27 cellular contexts compared by ENCODE assay signal in genomic region chr4:48175328-48175727, GRCh38. TPM values are rescaled to one million over a fixed set of nuclear protein-coding genes. Genes with fewer than 3 reads are reported as not detected.
DNase-seq lines count a peak whose midpoint lies in the region; ATAC-seq, FAIRE-seq and TF ChIP-seq lines count a peak whose summit lies in the region.
"Had no signal": no experiment of that assay in that cellular context is flagged by ENCODE, and none has a peak within 500 bp of the region (broad histone marks: within the 10 kb centered on the region; RNA-seq: fewer than 3 reads in every experiment).

No MANE protein-coding gene starts in this region.

- POLR2A ChIA-PET in activated CD4-positive, alpha-beta T cell treated with anti-CD3 and anti-CD28 coated beads, Interleukin-2, amount 10 ng/mL, durations not matched to agents 7 days and 5 days (lab: Charles Lee): no interaction called here

- H3K4me1 ChIP-seq in ACC112 (ENCODE audit: control insufficient read depth, insufficient read depth, low read length, unreplicated experiment) (peaks cover 42% of the 10 kb centered on the region), astrocyte (ENCODE audit: insufficient read depth, low read length) (peaks cover 15% of the 10 kb centered on the region)
- H3K4me1 ChIP-seq: sigmoid colon had no signal

- H3K27me3 Mint-ChIP-seq in astrocyte (ENCODE audit: low read depth, unreplicated experiment): no peaks in the 10 kb centered on the region
- H3K27me3 Mint-ChIP-seq in activated CD4-positive, alpha-beta T cell treated with anti-CD3 and anti-CD28 coated beads, Interleukin-2, amount 10 ng/mL, durations not matched to agents 7 days and 5 days: no peaks in the 10 kb centered on the region
- H3K27me3 Mint-ChIP-seq: activated CD4-positive, alpha-beta T cell treated with anti-CD3 and anti-CD28 coated beads, Interleukin-2, amount 10 ng/mL, durations not matched to agents 24 days and 14 days; activated CD8-positive, alpha-beta memory T cell treated with anti-CD3 and anti-CD28 coated beads, Interleukin-2, amount 10 ng/mL, durations not matched to agents 7 days and 5 days; CD4-positive, alpha-beta memory T cell had no signal

- H3K27ac Mint-ChIP-seq in astrocyte (ENCODE audit: unreplicated experiment): peak overlapping the region; percentile 77
- H3K27ac Mint-ChIP-seq in activated CD4-positive, alpha-beta T cell treated with anti-CD3 and anti-CD28 coated beads, Interleukin-2, amount 10 ng/mL, durations not matched to agents 7 days and 5 days: no peak overlapping the region
- H3K27ac Mint-ChIP-seq: activated CD4-positive, alpha-beta T cell treated with anti-CD3 and anti-CD28 coated beads, Interleukin-2, amount 10 ng/mL, durations not matched to agents 24 days and 14 days; activated CD8-positive, alpha-beta memory T cell treated with anti-CD3 and anti-CD28 coated beads, Interleukin-2, amount 10 ng/mL, durations not matched to agents 7 days and 5 days; T-helper 2 cell treated with Interferon-gamma antibody and Interleukin-4, amounts not matched to agents 5 μg/mL and 100 μg/mL, for 36 hours had no signal

- no peak for FAIRE-seq in astrocyte (lab: Jason Lieb, UNC)
- FAIRE-seq: A204.1, H54 had no signal

- H3K27ac ChIP-seq in ACC112 (ENCODE audit: low read depth, low read length) (peak overlapping the region; percentile 25; the same call in 1 of the 2 replicates), astrocyte (ENCODE audit: low read depth, low read length) (no peak overlapping the region)
- H3K27ac ChIP-seq: psoas muscle, sigmoid colon, suprapubic skin, WERI-Rb-1 had no signal

- H4K20me1 ChIP-seq in astrocyte (ENCODE audit: insufficient read depth, low read length): no peaks in the 10 kb centered on the region

- no peaks in the 10 kb centered on the region for H3K36me3 Mint-ChIP-seq in astrocyte (ENCODE audit: low read depth, unreplicated experiment)
- no peaks in the 10 kb centered on the region for H3K36me3 Mint-ChIP-seq in activated CD4-positive, alpha-beta T cell treated with anti-CD3 and anti-CD28 coated beads, Interleukin-2, amount 10 ng/mL, durations not matched to agents 7 days and 5 days (ENCODE audit: low read depth)
- H3K36me3 Mint-ChIP-seq: CD4-positive, alpha-beta memory T cell had no signal

- CTCF ChIA-PET in activated CD4-positive, alpha-beta T cell treated with anti-CD3 and anti-CD28 coated beads, Interleukin-2, amount 10 ng/mL, durations not matched to agents 7 days and 5 days (lab: Charles Lee): interaction anchor here (1.0 to 1.3 kb wide), 2 partner anchors 21 to 73 kb away, joined by 3 to 4 read pairs; no protein-coding TSS in a partner anchor

- ATAC-seq in HG02610 (IDR thresholded peaks at IDR 0.05; ENCODE audit: unreplicated experiment): no peak
- ATAC-seq: activated CD8-positive, alpha-beta memory T cell treated with anti-CD3 and anti-CD28 coated beads, Interleukin-2, amount 10 ng/mL, durations not matched to agents 7 days and 5 days; left lobe of liver; psoas muscle had no signal

- H3K9me3 Mint-ChIP-seq in astrocyte (ENCODE audit: unreplicated experiment): peaks cover 4% of the 10 kb centered on the region
- no peaks in the 10 kb centered on the region for H3K9me3 Mint-ChIP-seq in activated CD4-positive, alpha-beta T cell treated with anti-CD3 and anti-CD28 coated beads, Interleukin-2, amount 10 ng/mL, durations not matched to agents 7 days and 5 days
- H3K9me3 Mint-ChIP-seq: activated CD4-positive, alpha-beta T cell treated with anti-CD3 and anti-CD28 coated beads, Interleukin-2, amount 10 ng/mL, durations not matched to agents 24 days and 14 days; immature natural killer cell had no signal

- no peaks in the 10 kb centered on the region for H3K27me3 ChIP-seq in ACC112 (ENCODE audit: insufficient read depth, low read length)
- H3K27me3 ChIP-seq in astrocyte (ENCODE audit: insufficient read depth, low read length): no peaks in the 10 kb centered on the region
- H3K27me3 ChIP-seq: sigmoid colon, suprapubic skin had no signal

- peaks cover 33% of the 10 kb centered on the region for H3K4me1 Mint-ChIP-seq in astrocyte (ENCODE audit: low read depth, unreplicated experiment)
- peaks cover 14% of the 10 kb centered on the region for H3K4me1 Mint-ChIP-seq in activated CD4-positive, alpha-beta T cell treated with anti-CD3 and anti-CD28 coated beads, Interleukin-2, amount 10 ng/mL, durations not matched to agents 7 days and 5 days
- H3K4me1 Mint-ChIP-seq: CD4-positive, alpha-beta memory T cell; immature natural killer cell had no signal

- H3K4me3 ChIP-seq in ACC112 (ENCODE audit: low read depth, low read length) (no peak overlapping the region; the same call in 1 of the 2 replicates), astrocyte (ENCODE audit: insufficient read depth, low read depth, low read length) (no peak overlapping the region)
- H3K4me3 ChIP-seq: psoas muscle, sigmoid colon, suprapubic skin had no signal

- no peak overlapping the region for H3K4me2 ChIP-seq in astrocyte (ENCODE audit: low read length)
- H3K4me2 ChIP-seq: SK-N-SH had no signal

- peaks cover 3% of the 10 kb centered on the region for H3K9me3 ChIP-seq in astrocyte (ENCODE audit: insufficient read depth, low read depth, low read length)
- H3K9me3 ChIP-seq: psoas muscle, sigmoid colon, SK-N-SH, suprapubic skin had no signal

- H3K79me2 ChIP-seq in ACC112 (ENCODE audit: control insufficient read depth, insufficient read depth, low read length, unreplicated experiment) (no peaks in the 10 kb centered on the region), astrocyte (ENCODE audit: insufficient read depth, low read length) (no peaks in the 10 kb centered on the region)

- H3K36me3 ChIP-seq in ACC112 (ENCODE audit: insufficient read depth, low read length) (no peaks in the 10 kb centered on the region), astrocyte (ENCODE audit: insufficient read depth, low read length) (no peaks in the 10 kb centered on the region)
- H3K36me3 ChIP-seq: sigmoid colon, suprapubic skin, WERI-Rb-1 had no signal

- DNase-seq in M059J (ENCODE audit: low read depth) (peak; percentile 20), astrocyte (ENCODE audit: low read depth) (no peak), islet precursor cell (peak; percentile 60), NCI-H1092 treated with DMSO at 0.1 percent for 48 hours (lab: John Stamatoyannopoulos, UW) (no peak)
- DNase-seq in stimulated activated CD4-positive, alpha-beta T cell treated with anti-CD3 and anti-CD28 coated beads, Interleukin-4, amount 100 ng/mL, for 4 hours: no peak
- no peak for DNase-seq in activated CD4-positive, alpha-beta T cell treated with anti-CD3 and anti-CD28 coated beads, Interleukin-2, amount 10 ng/mL, durations not matched to agents 7 days and 5 days
- DNase-seq: activated CD4-positive, alpha-beta T cell treated with anti-CD3 and anti-CD28 coated beads, Interleukin-2, amount 10 ng/mL, durations not matched to agents 24 days and 14 days; activated CD8-positive, alpha-beta memory T cell treated with anti-CD3 and anti-CD28 coated beads, Interleukin-2, amount 10 ng/mL, durations not matched to agents 7 days and 5 days; activated naive CD4-positive, alpha-beta T cell treated with Interleukin-2 at 50 U/mL for 16 hours; activated T-cell treated with anti-CD3 and anti-CD28 coated beads, Interleukin-2, amount 50 U/mL, for 48 hours; AML-193; CD4-positive, alpha-beta memory T cell; immature natural killer cell; MV-4-11; OCI-M1; psoas muscle; sigmoid colon; SK-N-SH; stimulated activated naive CD4-positive, alpha-beta T cell; WERI-Rb-1 had no signal

- no peak for TF ChIP-seq CTCF in astrocyte (IDR thresholded peaks at IDR 0.05; ENCODE audit: insufficient read depth, low read depth, low read length)

- H3K9ac ChIP-seq in astrocyte (ENCODE audit: low read length): no peak overlapping the region
- H3K9ac ChIP-seq: SK-N-SH had no signal

- H3K4me3 Mint-ChIP-seq in astrocyte (ENCODE audit: unreplicated experiment): no peak overlapping the region
- H3K4me3 Mint-ChIP-seq in activated CD4-positive, alpha-beta T cell treated with anti-CD3 and anti-CD28 coated beads, Interleukin-2, amount 10 ng/mL, durations not matched to agents 7 days and 5 days: no peak overlapping the region
- H3K4me3 Mint-ChIP-seq: activated CD4-positive, alpha-beta T cell treated with anti-CD3 and anti-CD28 coated beads, Interleukin-2, amount 10 ng/mL, durations not matched to agents 24 days and 14 days; activated CD8-positive, alpha-beta memory T cell treated with anti-CD3 and anti-CD28 coated beads, Interleukin-2, amount 10 ng/mL, durations not matched to agents 7 days and 5 days; CD4-positive, alpha-beta memory T cell; immature natural killer cell; T-helper 2 cell treated with Interferon-gamma antibody and Interleukin-4, amounts not matched to agents 5 μg/mL and 100 μg/mL, for 36 hours had no signal

- no peak overlapping the region for H2AFZ ChIP-seq in ACC112 (ENCODE audit: low read length, unreplicated experiment)
- H2AFZ ChIP-seq in astrocyte (ENCODE audit: low read depth, low read length): no peak overlapping the region

RNA-seq across cellular contexts. Expression of gene TXK, which starts 41.3 kb away (rescaled TPM):
- total RNA-seq in M059J (2014; rRNA removed; shearing (Covaris generic)): 0.15 and 0.69 TPM in 2 replicates
- total RNA-seq in astrocyte: 0.50 TPM in 1 of 2 replicates, not detected in the other
- 10 to 100 TPM; 42.0 to 50.1 TPM for total RNA-seq in activated CD4-positive, alpha-beta T cell treated with anti-CD3 and anti-CD28 coated beads, Interleukin-2, amount 10 ng/mL, durations not matched to agents 7 days and 5 days

Comparison
In these comparisons a context has a peak if more than half of its experiments do, and no peak if none do; other contexts are left out.
1. DNase-seq: peak in M059J (single experiment) and islet precursor cell (single experiment); none in astrocyte (single experiment), NCI-H1092 treated with DMSO at 0.1 percent for 48 hours (single experiment), stimulated activated CD4-positive, alpha-beta T cell treated with anti-CD3 and anti-CD28 coated beads, Interleukin-4, amount 100 ng/mL, for 4 hours (0 of 2) and activated CD4-positive, alpha-beta T cell treated with anti-CD3 and anti-CD28 coated beads, Interleukin-2, amount 10 ng/mL, durations not matched to agents 7 days and 5 days (single experiment).
2. RNA of gene TXK, which starts 41.3 kb away (total RNA-seq): 42.0 to 50.1 TPM in activated CD4-positive, alpha-beta T cell treated with anti-CD3 and anti-CD28 coated beads, Interleukin-2, amount 10 ng/mL, durations not matched to agents 7 days and 5 days; 0.15 to 0.69 TPM in M059J and 0.50 TPM in astrocyte; every median in the first group is over 10 times any median in the second.